ENCODE assay signal across 13 cellular contexts in the genomic region with DNA sequence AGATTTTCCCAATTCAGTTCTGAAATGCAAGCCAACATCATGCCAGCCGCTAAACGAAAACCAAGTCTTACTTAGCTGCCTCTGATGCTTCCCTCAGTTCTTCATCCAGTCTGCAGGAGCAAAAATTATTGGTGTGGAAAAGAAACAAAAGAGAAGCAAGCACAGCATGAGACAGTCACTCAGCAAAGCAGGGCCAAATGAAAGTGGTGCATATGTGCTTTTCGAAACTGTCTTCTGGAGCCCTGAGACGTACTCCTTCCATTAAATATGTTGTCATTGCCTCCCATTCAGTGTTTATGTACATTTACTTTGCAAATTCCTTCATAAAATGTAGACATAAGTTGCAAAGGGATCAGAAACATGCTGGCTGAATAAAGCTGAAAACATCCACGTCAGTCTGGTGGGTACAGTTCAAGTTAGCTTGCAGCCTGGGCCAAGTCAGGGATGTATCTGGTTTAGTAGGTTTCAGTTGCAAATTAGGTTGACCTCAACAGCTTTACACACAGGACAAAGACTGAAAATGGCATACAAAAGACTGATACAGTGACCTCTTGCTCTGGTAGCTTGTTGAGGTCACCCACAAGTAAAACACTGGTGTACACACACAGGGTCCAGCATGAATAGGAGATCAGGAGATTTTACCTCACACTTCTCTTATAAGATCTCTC.
DNase-seq lines count a peak whose midpoint lies in the region; ATAC-seq and TF ChIP-seq lines count a peak whose summit lies in the region.
"Had no signal": no experiment of that assay in that cellular context is flagged by ENCODE, and none has a peak within 500 bp of the region (broad histone marks: within the 10 kb centered on the region; RNA-seq: fewer than 3 reads in every experiment).

No MANE protein-coding gene starts in this region.

- H3K36me3 ChIP-seq in thyroid gland: no peaks in the 10 kb centered on the region
- H3K36me3 ChIP-seq: suprapubic skin had no signal

- no peaks in the 10 kb centered on the region for H3K9me3 ChIP-seq in thyroid gland
- H3K9me3 ChIP-seq: suprapubic skin had no signal

- ATAC-seq in GM19035 (IDR thresholded peaks at IDR 0.05; ENCODE audit: unreplicated experiment) (peak; percentile 99), HG02610 (IDR thresholded peaks at IDR 0.05; ENCODE audit: unreplicated experiment) (peak; percentile 88), HG03442 (IDR thresholded peaks at IDR 0.05; ENCODE audit: unreplicated experiment) (peak; percentile 98)
- ATAC-seq: activated naive CD4-positive, alpha-beta T cell treated with anti-CD3 and anti-CD28 coated beads, Interleukin-2, amount 50 U/mL, for 72 hours had no signal

- TF ChIP-seq CTCF in thyroid gland (IDR thresholded peaks at IDR 0.05): no peak

- DNase-seq in thyroid gland (no peak), iPS-NIHi11 (ENCODE audit: low spot score) (no peak), SIG-M5 (lab: John Stamatoyannopoulos, UW) (no peak), DMS114 treated with DMSO at 0.1 percent for 48 hours (lab: John Stamatoyannopoulos, UW; ENCODE audit: unreplicated experiment) (no peak)
- DNase-seq: activated CD4-positive, alpha-beta T cell treated with anti-CD3 and anti-CD28 coated beads for 4 hours; EL; NCI-H2081 treated with DMSO at 0.1 percent for 48 hours; Right ventricle myocardium superior had no signal

- 44 to 47% methylated on average over 5 of the region's 5 CpGs for WGBS in thyroid gland, 2 donors

- no peak overlapping the region for H3K4me3 ChIP-seq in thyroid gland (replicated peaks in 1 of 3)
- H3K4me3 ChIP-seq: suprapubic skin had no signal

- peak overlapping the region in 2 of 3 donors; percentile 3 to 61 for H3K27ac ChIP-seq in thyroid gland
- H3K27ac ChIP-seq: suprapubic skin had no signal

- TF ChIP-seq POLR2A in thyroid gland (IDR thresholded peaks at IDR 0.05): no peak

- H3K4me1 ChIP-seq in thyroid gland: peaks cover 13 to 33% of the 10 kb centered on the region in 2 donors

- H3K27me3 ChIP-seq in thyroid gland: no peaks in the 10 kb centered on the region
- H3K27me3 ChIP-seq: suprapubic skin had no signal

- intact Hi-C loops in thyroid gland (cut with DNase I): no loop called here
